17 cellular contexts compared by ENCODE assay signal in genomic region chr1:15094719-15095491, GRCh38. TPM values are rescaled to one million over a fixed set of nuclear protein-coding genes. Genes with fewer than 3 reads are reported as not detected.
"Had no signal": no experiment of that assay in that cellular context is flagged by ENCODE, and none has a peak within 500 bp of the region (broad histone marks: within the 10 kb centered on the region; RNA-seq: fewer than 3 reads in every experiment).

No MANE protein-coding gene starts in this region.

- H3K4me3 Mint-ChIP-seq: central memory CD8-positive, alpha-beta T cell; immature natural killer cell; natural killer cell treated with Interleukin-12 subunit alpha and Interleukin-12 subunit beta and Interleukin-15 and Interleukin-18, amount 100 ng/mL, for 72 hours; neural progenitor cell; stimulated activated naive CD8-positive, alpha-beta T cell treated with anti-CD3 and anti-CD28 coated beads, Interleukin-15, Interleukin-2, amounts not matched to agents 100 ng/mL and 50 ng/mL, for 24 hours had no signal

- H3K36me3 ChIP-seq: esophagus squamous epithelium, gastroesophageal sphincter, neural progenitor cell, right atrium auricular region, sigmoid colon, tibial nerve, upper lobe of right lung had no signal

- H3K9me3 Mint-ChIP-seq: central memory CD8-positive, alpha-beta T cell; immature natural killer cell; natural killer cell treated with Interleukin-12 subunit alpha and Interleukin-12 subunit beta and Interleukin-15 and Interleukin-18, amount 100 ng/mL, for 72 hours; neural progenitor cell; stimulated activated naive CD8-positive, alpha-beta T cell treated with anti-CD3 and anti-CD28 coated beads, Interleukin-15, Interleukin-2, amounts not matched to agents 100 ng/mL and 50 ng/mL, for 24 hours had no signal

- H2AFZ ChIP-seq: neural progenitor cell had no signal

- H3K27ac Mint-ChIP-seq: natural killer cell treated with Interleukin-12 subunit alpha and Interleukin-12 subunit beta and Interleukin-15 and Interleukin-18, amount 100 ng/mL, for 72 hours; stimulated activated naive CD8-positive, alpha-beta T cell treated with anti-CD3 and anti-CD28 coated beads, Interleukin-15, Interleukin-2, amounts not matched to agents 100 ng/mL and 50 ng/mL, for 24 hours had no signal

- H3K27ac ChIP-seq: esophagus squamous epithelium, gastroesophageal sphincter, neural progenitor cell, right atrium auricular region, sigmoid colon, skin epidermis, testis, tibial nerve, upper lobe of right lung had no signal

- H3K27me3 ChIP-seq: neural progenitor cell, right atrium auricular region, testis, tibial nerve, upper lobe of right lung had no signal

- H3K4me2 ChIP-seq: neural progenitor cell had no signal

- ATAC-seq: gastroesophageal sphincter, left colon, upper lobe of right lung had no signal

- H3K4me1 ChIP-seq: gastroesophageal sphincter, sigmoid colon had no signal

- DNase-seq: esophagus squamous epithelium; foreskin fibroblast; immature natural killer cell; left colon; occipital lobe; sigmoid colon; stimulated activated CD4-positive, alpha-beta T cell treated with anti-CD3 and anti-CD28 coated beads, Interleukin-12 subunit alpha, Interleukin-12 subunit beta, amount 100 ng/mL, for 4 hours; testis; upper lobe of right lung had no signal

- H3K4me3 ChIP-seq: esophagus squamous epithelium, gastroesophageal sphincter, neural progenitor cell, right atrium auricular region, sigmoid colon, skin epidermis, testis, tibial nerve, upper lobe of right lung had no signal

- H3K9me3 ChIP-seq: esophagus squamous epithelium, gastroesophageal sphincter, right atrium auricular region, sigmoid colon, testis, tibial nerve, upper lobe of right lung had no signal

- H3K36me3 Mint-ChIP-seq: immature natural killer cell; natural killer cell treated with Interleukin-12 subunit alpha and Interleukin-12 subunit beta and Interleukin-15 and Interleukin-18, amount 100 ng/mL, for 72 hours; neural progenitor cell had no signal

RNA-seq across cellular contexts. Expression of gene TMEM51, which starts 58.6 kb away (rescaled TPM):
- total RNA-seq: natural killer cell treated with Interleukin-12 subunit alpha and Interleukin-12 subunit beta and Interleukin-15 and Interleukin-18, amount 100 ng/mL, for 72 hours had no signal
- polyA plus RNA-seq: immature natural killer cell had no signal
